ENCODE assay signal across 21 cellular contexts in the genomic region with DNA sequence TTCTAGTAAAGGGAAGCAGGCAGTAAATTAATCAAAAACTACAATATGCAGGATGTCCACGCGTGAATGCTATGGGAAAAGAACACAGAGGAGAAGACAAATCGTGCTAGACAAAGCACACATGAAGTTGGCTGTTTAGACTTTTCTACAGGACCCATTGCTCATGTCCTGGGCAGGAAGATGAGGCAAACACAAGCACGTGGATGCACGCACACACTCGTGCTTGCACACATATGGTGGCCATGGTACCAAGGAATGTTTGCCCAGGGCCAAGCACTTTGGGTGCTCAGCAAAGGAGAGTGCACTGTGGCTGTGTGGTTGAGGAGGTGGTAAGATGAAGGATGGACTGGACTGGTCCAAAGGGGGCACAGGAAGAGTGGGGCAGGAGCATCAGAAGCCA. TPM values are rescaled to one million over a fixed set of nuclear protein-coding genes. Genes with fewer than 3 reads are reported as not detected.
DNase-seq lines count a peak whose midpoint lies in the region; ATAC-seq, FAIRE-seq and TF ChIP-seq lines count a peak whose summit lies in the region.
"Had no signal": no experiment of that assay in that cellular context is flagged by ENCODE, and none has a peak within 500 bp of the region (broad histone marks: within the 10 kb centered on the region; RNA-seq: fewer than 3 reads in every experiment).

No MANE protein-coding gene starts in this region.

- H3K4me3 Mint-ChIP-seq in activated naive CD4-positive, alpha-beta T cell treated with anti-CD3 and anti-CD28 coated beads for 36 hours: no peak overlapping the region
- H3K4me3 Mint-ChIP-seq in naive B cell: no peak overlapping the region
- H3K4me3 Mint-ChIP-seq in mesothelial cell of epicardium: no peak overlapping the region

- intact Hi-C loops in activated naive CD4-positive, alpha-beta T cell treated with anti-CD3 and anti-CD28 coated beads for 36 hours (cut with micrococcal nuclease): no loop called here
- intact Hi-C loops in IMR-90 (cut with micrococcal nuclease): no loop called here

- H3K4ac ChIP-seq in IMR-90 (ENCODE audit: low read depth, low read length): no peak overlapping the region

- H4K8ac ChIP-seq in IMR-90 (ENCODE audit: low read depth in 2 of 2, low read length in 2 of 2): no peak overlapping the region

- no peak overlapping the region for H2AK5ac ChIP-seq in IMR-90 (ENCODE audit: low read depth, low read length)

- no peaks in the 10 kb centered on the region for H3K27me3 ChIP-seq in IMR-90 (ENCODE audit: control insufficient read depth, insufficient read depth, low read length)
- H3K27me3 ChIP-seq: Peyer's patch had no signal

- peaks cover 50% of the 10 kb centered on the region for H3K36me3 Mint-ChIP-seq in activated naive CD4-positive, alpha-beta T cell treated with anti-CD3 and anti-CD28 coated beads for 36 hours (ENCODE audit: low read depth)
- H3K36me3 Mint-ChIP-seq in naive B cell (peaks cover 15 to 36% of the 10 kb centered on the region in 2 donors), mesothelial cell of epicardium (peaks cover 22% of the 10 kb centered on the region)

- TF ChIP-seq POLR2A in IMR-90 (IDR thresholded peaks at IDR 0.05; ENCODE audit: low read depth, low read length): no peak

- no peaks in the 10 kb centered on the region for H3K9me3 ChIP-seq in IMR-90 (ENCODE audit: control insufficient read depth, insufficient read depth, low read length)
- H3K9me3 ChIP-seq: Peyer's patch had no signal

- H3K4me2 ChIP-seq in IMR-90 (ENCODE audit: low read depth, low read length): no peak overlapping the region

- in situ Hi-C loops in IMR-90 (cut with MboI; ENCODE audit: low sequenced_read_pairs): loop anchor here (10.0 kb wide), 1 partner anchor 159 kb away; the partner anchor contains the start of gene STPG4

- no peak overlapping the region for H3K4me3 ChIP-seq in IMR-90 (ENCODE audit: insufficient read depth, low read depth, low read length)
- H3K4me3 ChIP-seq: Peyer's patch had no signal

- no TSS peak for BruUV-seq in IMR-90 (replicated peaks; lab: Mats Ljungman, UMichigan)

- no peaks in the 10 kb centered on the region for H3K4me1 Mint-ChIP-seq in activated naive CD4-positive, alpha-beta T cell treated with anti-CD3 and anti-CD28 coated beads for 36 hours (ENCODE audit: low read depth)
- H3K4me1 Mint-ChIP-seq in naive B cell (peaks cover 9 to 26% (median 24%) of the 10 kb centered on the region in 3 donors), mesothelial cell of epicardium (no peaks in the 10 kb centered on the region)

- no peaks in the 10 kb centered on the region for H3K4me1 ChIP-seq in IMR-90 (ENCODE audit: control insufficient read depth, insufficient read depth, low read length)
- H3K4me1 ChIP-seq: Peyer's patch had no signal

- H2BK120ac ChIP-seq in IMR-90 (ENCODE audit: low read depth, low read length): no peak overlapping the region

- H3K14ac ChIP-seq in IMR-90 (replicated peaks; ENCODE audit: low read depth, low read length): no peak overlapping the region

- H2BK20ac ChIP-seq in IMR-90 (ENCODE audit: low read depth, low read length): no peak overlapping the region

- peaks cover 4% of the 10 kb centered on the region; the same call in 1 of the 2 replicates for H3K9me1 ChIP-seq in IMR-90 (ENCODE audit: insufficient read depth, low read length)

- no peak overlapping the region for H2BK5ac ChIP-seq in IMR-90 (ENCODE audit: low read depth, low read length, poor library complexity, severe bottlenecking)

- POLR2A ChIA-PET in IMR-90 (lab: Charles Lee; ENCODE audit: unreplicated experiment): no interaction called here

- TF ChIP-seq RAD21 in IMR-90 (IDR thresholded peaks at IDR 0.05; ENCODE audit: low read length): no peak

- no peak for TF ChIP-seq CTCF in IMR-90 (conservative IDR thresholded peaks at IDR 0.05; ENCODE audit: low read depth, low read length)
- no peak for TF ChIP-seq CTCF in mesothelial cell of epicardium (IDR thresholded peaks at IDR 0.05; ENCODE audit: unreplicated experiment)

- H3K79me1 ChIP-seq in IMR-90 (ENCODE audit: low read depth in 1 of 2, low read length in 2 of 2): peaks cover 23 to 62% of the 10 kb centered on the region in 2 experiments

- H2AFZ ChIP-seq in IMR-90 (replicated peaks; ENCODE audit: low read length, poor library complexity): peak overlapping the region; percentile 48

- H3K9ac ChIP-seq in IMR-90 (ENCODE audit: low read depth, low read length): no peak overlapping the region

- ATAC-seq in IMR-90 (ENCODE audit: low read depth) (no peak), naive B cell (ENCODE audit: low read depth in 2 of 2) (no peak)
- ATAC-seq: SK-N-SH treated with all-trans-retinoic acid at 6 μM for 48 hours had no signal

- dilution Hi-C loops in IMR-90 (cut with HindIII; ENCODE audit: low sequenced_read_pairs, unreplicated experiment): no loop called here

- peak; percentile 93 for FAIRE-seq in urothelium cell line (lab: Jason Lieb, UNC)
- FAIRE-seq: G401.6, GM18507, H1 had no signal

- 100% methylated on average over 5 of the region's 6 CpGs; no CpG with 5 or more reads in 1 of the 2 experiments for WGBS in IMR-90 (ENCODE audit: extremely low coverage in 2 of 2, insufficient read length in 1 of 2), 2 experiments

- H3K23ac ChIP-seq in IMR-90 (ENCODE audit: low read depth, low read length): no peak overlapping the region

- peak overlapping the region; percentile 15 for H3K27ac Mint-ChIP-seq in activated naive CD4-positive, alpha-beta T cell treated with anti-CD3 and anti-CD28 coated beads for 36 hours
- H3K27ac Mint-ChIP-seq in naive B cell (peak overlapping the region in 5 of 6 donors; percentile 23 to 88 (median 38)), mesothelial cell of epicardium (no peak overlapping the region)

- peaks cover 54% of the 10 kb centered on the region for H3K36me3 ChIP-seq in IMR-90 (ENCODE audit: control insufficient read depth, insufficient read depth, low read length)

- CTCF ChIA-PET in activated naive CD4-positive, alpha-beta T cell treated with anti-CD3 and anti-CD28 coated beads for 36 hours (lab: Charles Lee): no interaction called here
- CTCF ChIA-PET in IMR-90 (lab: Yijun Ruan, JAX): no interaction called here

- H3K56ac ChIP-seq in IMR-90 (ENCODE audit: extremely low read depth, insufficient read depth, low read length): no peak overlapping the region

- no peaks in the 10 kb centered on the region for H3K27me3 Mint-ChIP-seq in activated naive CD4-positive, alpha-beta T cell treated with anti-CD3 and anti-CD28 coated beads for 36 hours (ENCODE audit: low read depth)
- H3K27me3 Mint-ChIP-seq in naive B cell: no peaks in the 10 kb centered on the region
- no peaks in the 10 kb centered on the region for H3K27me3 Mint-ChIP-seq in mesothelial cell of epicardium (ENCODE audit: low read depth)

- no peak for DNase-seq in activated naive CD4-positive, alpha-beta T cell treated with anti-CD3 and anti-CD28 coated beads for 36 hours
- DNase-seq in activated naive CD4-positive, alpha-beta T cell treated with Interleukin-2 at 50 U/mL for 16 hours: no peak
- DNase-seq in IMR-90 (no peak), naive B cell (no peak), urothelium cell line (ENCODE audit: low spot score) (no peak), NCI-H2081 treated with DMSO at 0.1 percent for 48 hours (lab: John Stamatoyannopoulos, UW) (no peak), mesothelial cell of epicardium (ENCODE audit: low spot score in 2 of 2, unreplicated experiment in 2 of 2) (no peak)
- DNase-seq: AML-193; C1 segment of cervical spinal cord; CD8-positive, alpha-beta memory T cell; MM.1S; NCI-H1048; NCI-H1436; NCI-H2029; NCI-H524 treated with DMSO at 0.1 percent for 48 hours; NCI-H82; Peyer's patch had no signal

- no peaks in the 10 kb centered on the region for H3K9me3 Mint-ChIP-seq in activated naive CD4-positive, alpha-beta T cell treated with anti-CD3 and anti-CD28 coated beads for 36 hours
- H3K9me3 Mint-ChIP-seq in naive B cell (no peaks in the 10 kb centered on the region), mesothelial cell of epicardium (no peaks in the 10 kb centered on the region)
- H3K9me3 Mint-ChIP-seq: CD8-positive, alpha-beta memory T cell had no signal

- H3K27ac ChIP-seq in IMR-90 (ENCODE audit: insufficient read depth, low read length): no peak overlapping the region
- H3K27ac ChIP-seq: Peyer's patch had no signal

- H4K5ac ChIP-seq in IMR-90 (ENCODE audit: low read depth, low read length): no peak overlapping the region

- H2BK15ac ChIP-seq in IMR-90 (ENCODE audit: low read depth, low read length): no peak overlapping the region

- H4K91ac ChIP-seq in IMR-90 (ENCODE audit: insufficient read depth, low read depth, low read length): no peak overlapping the region

- H2AK9ac ChIP-seq in IMR-90 (replicated peaks; ENCODE audit: low read depth, low read length, poor library complexity): no peak overlapping the region

- H3K18ac ChIP-seq in IMR-90 (ENCODE audit: low read depth, low read length): no peak overlapping the region

- 0 out of 2 replicates have a peak, but pooled peaks cover 4% of the 10 kb centered on the region for H4K20me1 ChIP-seq in IMR-90 (ENCODE audit: insufficient read depth, low read length)

TF ChIP-seq in IMR-90, 13 proteins besides CTCF, POLR2A, EP300 and RAD21:
- TF ChIP-seq FOS (IDR thresholded peaks at IDR 0.05; ENCODE audit: low read depth, low read length) (no peak), MAFK (IDR thresholded peaks at IDR 0.05; ENCODE audit: low read depth, low read length) (no peak), ELK1 (IDR thresholded peaks at IDR 0.05; ENCODE audit: borderline replicate concordance, low read depth, low read length) (no peak), RCOR1 (IDR thresholded peaks at IDR 0.05; ENCODE audit: insufficient replicate concordance, low read length) (no peak), MAZ (IDR thresholded peaks at IDR 0.05; ENCODE audit: borderline replicate concordance, low read depth, low read length) (no peak)

RNA-seq across cellular contexts. Expression of gene TTC7A, which starts 54.8 kb away (rescaled TPM):
- total RNA-seq in activated naive CD4-positive, alpha-beta T cell treated with anti-CD3 and anti-CD28 coated beads for 36 hours: 10 to 100 TPM; 53.1 to 56.7 TPM
- 10.6 and 11.8 TPM in 2 replicates for total RNA-seq in IMR-90 (2012; rRNA removed)
- polyA plus RNA-seq in IMR-90 (2012; rRNA removed): 23.0 and 23.9 TPM in 2 replicates
- polyA plus RNA-seq in IMR-90 (2012; cell fraction: cytosol; rRNA removed): 13.6 and 14.0 TPM in 2 replicates
- polyA plus RNA-seq in IMR-90 (2012; cell fraction: nucleus; rRNA removed; ENCODE audit: low replicate concordance): 111 and 172 TPM in 2 replicates
- 10 to 100 TPM; 27.7 to 77.8 (median 34.1) TPM for polyA plus RNA-seq in naive B cell (ENCODE audit: low read depth in 6 of 6)
- total RNA-seq in mesothelial cell of epicardium: 12.1 to 13.9 TPM (median 12.8 TPM) in 3 replicates
